Comparison of ENCODE assay signal across 9 cellular contexts in genomic region chr10:78165617-78166016, GRCh38.
DNase-seq lines count a peak whose midpoint lies in the region; ATAC-seq and TF ChIP-seq lines count a peak whose summit lies in the region.
"Had no signal": no experiment of that assay in that cellular context is flagged by ENCODE, and none has a peak within 500 bp of the region (broad histone marks: within the 10 kb centered on the region; RNA-seq: fewer than 3 reads in every experiment).

No MANE protein-coding gene starts in this region.

- peaks cover 15% of the 10 kb centered on the region for H3K27me3 Mint-ChIP-seq in nephron progenitor cell (ENCODE audit: low read depth, poor library complexity)
- H3K27me3 Mint-ChIP-seq: activated naive CD4-positive, alpha-beta T cell treated with anti-CD3 and anti-CD28 coated beads, Interleukin-2, amount 50 U/mL, for 24 hours had no signal

- in situ Hi-C loops in astrocyte of the cerebellum (cut with HindIII; ENCODE audit: low sequenced_read_pairs): loop anchor here (5.0 kb wide), 1 partner anchor 48 kb away; no protein-coding TSS in a partner anchor

- peak; percentile 14 for DNase-seq in EL
- peak; percentile 60 for DNase-seq in NCI-H1694 treated with DMSO at 0.1 percent for 48 hours (lab: John Stamatoyannopoulos, UW)
- no peak for DNase-seq in astrocyte of the cerebellum (ENCODE audit: low read depth)
- DNase-seq in nephron progenitor cell: peak; percentile 18
- no peak for DNase-seq in NCI-H2081 treated with DMSO at 0.1 percent for 48 hours (lab: John Stamatoyannopoulos, UW)
- DNase-seq in cortex of kidney (lab: John Stamatoyannopoulos, UW): no peak
- no peak for DNase-seq in globus pallidus (ENCODE audit: low spot score)

- ATAC-seq in GM18909 (IDR thresholded peaks at IDR 0.05; ENCODE audit: poor library complexity, unreplicated experiment): no peak

- no peak overlapping the region for H3K27ac Mint-ChIP-seq in nephron progenitor cell
- H3K27ac Mint-ChIP-seq: activated naive CD4-positive, alpha-beta T cell treated with anti-CD3 and anti-CD28 coated beads, Interleukin-2, amount 50 U/mL, for 24 hours had no signal

- peak; percentile 4 for TF ChIP-seq CTCF in astrocyte of the cerebellum (IDR thresholded peaks at IDR 0.05; ENCODE audit: low read depth, low read length, missing control alignments)
- TF ChIP-seq CTCF in nephron progenitor cell (IDR thresholded peaks at IDR 0.05): no peak

- peaks cover 28% of the 10 kb centered on the region for H3K4me1 Mint-ChIP-seq in nephron progenitor cell
- H3K4me1 Mint-ChIP-seq: activated naive CD4-positive, alpha-beta T cell treated with anti-CD3 and anti-CD28 coated beads, Interleukin-2, amount 50 U/mL, for 24 hours had no signal

- no peak overlapping the region for H3K4me3 ChIP-seq in astrocyte of the cerebellum (ENCODE audit: low read depth, low read length)

- peaks cover 10% of the 10 kb centered on the region for H3K9me3 Mint-ChIP-seq in nephron progenitor cell
- H3K9me3 Mint-ChIP-seq: activated naive CD4-positive, alpha-beta T cell treated with anti-CD3 and anti-CD28 coated beads, Interleukin-2, amount 50 U/mL, for 24 hours had no signal

- no peaks in the 10 kb centered on the region for H3K36me3 Mint-ChIP-seq in nephron progenitor cell (ENCODE audit: low read depth)
- H3K36me3 Mint-ChIP-seq: activated naive CD4-positive, alpha-beta T cell treated with anti-CD3 and anti-CD28 coated beads, Interleukin-2, amount 50 U/mL, for 24 hours had no signal

- no peak overlapping the region for H3K4me3 Mint-ChIP-seq in nephron progenitor cell
- H3K4me3 Mint-ChIP-seq: activated naive CD4-positive, alpha-beta T cell treated with anti-CD3 and anti-CD28 coated beads, Interleukin-2, amount 50 U/mL, for 24 hours had no signal

Comparison
In these comparisons a context has a peak if more than half of its experiments do, and no peak if none do; other contexts are left out.
1. DNase-seq: peak in EL (single experiment), NCI-H1694 treated with DMSO at 0.1 percent for 48 hours (single experiment) and nephron progenitor cell (single experiment); none in astrocyte of the cerebellum (single experiment), NCI-H2081 treated with DMSO at 0.1 percent for 48 hours (single experiment), cortex of kidney (single experiment) and globus pallidus (single experiment).